In genomic region chr3:46948830-46949671, GRCh38 we compare ENCODE assay signal across 8 cellular contexts. TPM values are rescaled to one million over a fixed set of nuclear protein-coding genes. Genes with fewer than 3 reads are reported as not detected.
DNase-seq lines count a peak whose midpoint lies in the region; ATAC-seq, FAIRE-seq and TF ChIP-seq lines count a peak whose summit lies in the region.

No MANE protein-coding gene starts in this region.

- no peak for TF ChIP-seq CTCF in D721Med (IDR thresholded peaks at IDR 0.05; ENCODE audit: insufficient read depth, missing control alignments)

- no peak for FAIRE-seq in D721Med (lab: Jason Lieb, UNC)

- ATAC-seq in GM21786 (IDR thresholded peaks at IDR 0.05; ENCODE audit: unreplicated experiment) (peak; percentile 55), left ventricle myocardium superior (peak; percentile 36), HG03135 (IDR thresholded peaks at IDR 0.05; ENCODE audit: unreplicated experiment) (no peak)

- H3K27ac ChIP-seq in temporal lobe (ENCODE audit: low read depth, low read length), result peak overlapping the region; percentile 14

- intact Hi-C loops in left ventricle myocardium superior (cut with micrococcal nuclease), result no loop called here

- peak; percentile 3 for DNase-seq in COLO668 (lab: John Stamatoyannopoulos, UW; ENCODE audit: unreplicated experiment)
- DNase-seq in SKM-1 treated with dmso at 0.1 percent for 144 hours (lab: John Stamatoyannopoulos, UW; ENCODE audit: unreplicated experiment), result peak; percentile 71
- peak; percentile 59 for DNase-seq in left ventricle myocardium superior
- no peak for DNase-seq in SHP77 treated with DMSO at 0.1 percent for 48 hours (lab: John Stamatoyannopoulos, UW)
- DNase-seq in D721Med (ENCODE audit: insufficient read length, low spot score), result no peak

RNA-seq across cellular contexts. Expression of gene CCDC12, which starts 27.5 kb away (rescaled TPM):
- total RNA-seq in left ventricle myocardium superior (29.6 TPM), temporal lobe (14.3 TPM)

RNA-seq across cellular contexts. Expression of gene NBEAL2, which starts 30.4 kb away (rescaled TPM):
- total RNA-seq in left ventricle myocardium superior (11.4 TPM), temporal lobe (3.2 TPM)

Comparison
In these comparisons a context has a peak if more than half of its experiments do, and no peak if none do; other contexts are left out.
1. DNase-seq: peak in COLO668 (single experiment), SKM-1 treated with dmso at 0.1 percent for 144 hours (single experiment) and left ventricle myocardium superior (single experiment); none in SHP77 treated with DMSO at 0.1 percent for 48 hours (single experiment) and D721Med (single experiment).